In the genomic region with DNA sequence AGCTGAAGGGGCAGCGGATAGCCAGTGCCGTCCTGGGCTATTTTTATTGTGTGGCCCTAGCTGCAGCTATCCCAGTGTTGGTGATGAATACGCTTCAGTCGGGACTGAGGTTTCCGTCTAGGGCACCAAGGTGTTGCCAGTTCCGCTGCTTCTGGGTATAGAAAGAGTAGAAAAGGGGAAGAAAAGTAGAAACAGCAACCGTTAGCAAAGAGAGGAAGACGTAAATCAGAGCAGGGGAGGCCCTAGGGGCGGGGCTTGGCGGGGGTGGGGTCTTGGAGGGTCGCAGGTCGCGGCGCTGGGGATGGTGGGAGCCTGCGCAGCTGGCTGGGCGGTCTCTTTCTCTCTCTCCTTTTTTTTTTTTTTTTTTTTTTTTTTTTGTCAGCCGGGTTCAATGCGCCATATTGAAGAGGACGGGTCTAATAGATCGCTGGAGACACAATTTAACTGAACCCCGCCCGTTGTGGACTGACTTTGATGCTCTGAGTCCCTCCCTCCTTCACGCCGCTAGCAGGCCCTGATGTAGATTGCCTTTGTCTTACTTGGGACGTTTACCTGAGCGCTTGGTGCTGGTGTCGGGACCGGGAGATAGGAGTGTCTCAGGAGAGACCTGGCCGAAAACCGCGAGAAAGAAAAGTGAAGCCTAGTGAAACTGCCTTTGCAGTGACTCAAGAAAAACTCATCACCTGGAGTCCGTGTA, we compare ENCODE assay signal across 8 cellular contexts. TPM values are rescaled to one million over a fixed set of nuclear protein-coding genes. Genes with fewer than 3 reads are reported as not detected.
DNase-seq lines count a peak whose midpoint lies in the region; TF ChIP-seq lines count a peak whose summit lies in the region.

No MANE protein-coding gene starts in this region.

- peak overlapping the region; percentile 83 for H3K27ac ChIP-seq in AG04450 (ENCODE audit: low read depth, low read length)
- peak overlapping the region; percentile 93 for H3K27ac ChIP-seq in epithelial cell of prostate
- no peak overlapping the region for H3K27ac ChIP-seq in skeletal muscle tissue (ENCODE audit: low read depth, low read length)

- H3K4me3 ChIP-seq in AG04450 (ENCODE audit: low read depth, low read length) (peak overlapping the region; percentile 82), HFF-Myc (replicated peaks; ENCODE audit: low read depth, low read length) (peak overlapping the region; percentile 77), skeletal muscle tissue (ENCODE audit: low read length in 3 of 3) (peak overlapping the region in 2 of 3 donors; percentile 87 to 89)

- H3K27me3 ChIP-seq in AG04450 (ENCODE audit: control insufficient read depth, insufficient read depth, low read length) (no peaks in the 10 kb centered on the region), skeletal muscle tissue (ENCODE audit: control insufficient read depth in 3 of 3, insufficient read depth in 3 of 3, low read length in 3 of 3) (no peaks in the 10 kb centered on the region)

- H3K9me3 ChIP-seq in AG04450 (ENCODE audit: control insufficient read depth, insufficient read depth, low read length) (no peaks in the 10 kb centered on the region), skeletal muscle tissue (ENCODE audit: control insufficient read depth in 3 of 3, low read length in 3 of 3) (no peaks in the 10 kb centered on the region)

- DNase-seq in AG04450 (ENCODE audit: low read depth, low spot score) (peak; percentile 42), HFF-Myc (ENCODE audit: extremely low read depth, low read depth) (no peak), T-helper 2 cell (peak in 4 of 5 experiments; percentile 56 to 92 (median 70)), epithelial cell of prostate (ENCODE audit: low read depth, low spot score) (no peak), dedifferentiated amniotic fluid mesenchymal stem cell (ENCODE audit: extremely low spot score) (no peak), NCI-H748 treated with DMSO at 0.1 percent for 48 hours (lab: John Stamatoyannopoulos, UW) (no peak), NCI-H1417 (lab: John Stamatoyannopoulos, UW) (no peak)

- POLR2A ChIA-PET in AG04450 (lab: Yijun Ruan, JAX) = interaction anchor here (0.6 to 0.9 kb wide), 2 partner anchors 11 to 751 kb away, joined by 5 to 10 read pairs; no protein-coding TSS in a partner anchor

- H3K4me1 ChIP-seq in skeletal muscle tissue (ENCODE audit: control insufficient read depth in 3 of 3, insufficient read depth in 3 of 3, low read length in 3 of 3) = no peaks in the 10 kb centered on the region

- TF ChIP-seq CTCF in AG04450 (IDR thresholded peaks at IDR 0.05; ENCODE audit: low read depth, low read length) (no peak), HFF-Myc (IDR thresholded peaks at IDR 0.05; ENCODE audit: low read depth, low read length, missing control alignments) (no peak)

- CTCF ChIA-PET in AG04450 (lab: Charles Lee) = no interaction called here

- peak overlapping the region in 2 of 3 donors; percentile 85 to 86 for H3K9ac ChIP-seq in skeletal muscle tissue (ENCODE audit: low read depth in 1 of 3, low read length in 3 of 3)

- H3K36me3 ChIP-seq in skeletal muscle tissue (ENCODE audit: control insufficient read depth in 3 of 3, insufficient read depth in 3 of 3, low read length in 3 of 3) = no peaks in the 10 kb centered on the region

RNA-seq across cellular contexts. Expression of a gene that starts 38.9 kb away (rescaled TPM):
- polyA plus RNA-seq in AG04450 (2011; rRNA removed) = 38.8 and 51.8 TPM in 2 replicates
- 48.8 and 60.5 TPM in 2 replicates for polyA minus RNA-seq in AG04450 (2011; rRNA and poly(A)+ RNA removed)
- 27.7 TPM for total RNA-seq in skeletal muscle tissue

Comparison
In these comparisons a context has a peak if more than half of its experiments do, and no peak if none do; other contexts are left out.
1. DNase-seq: peak in AG04450 (single experiment) and T-helper 2 cell (4 of 5); none in HFF-Myc (single experiment), epithelial cell of prostate (single experiment), dedifferentiated amniotic fluid mesenchymal stem cell (single experiment), NCI-H748 treated with DMSO at 0.1 percent for 48 hours (single experiment) and NCI-H1417 (0 of 3).
2. Peak in every context shown above with its lines, with median percentiles within 50 percentile points of each other: H3K4me3 ChIP-seq.